In the genomic region with DNA sequence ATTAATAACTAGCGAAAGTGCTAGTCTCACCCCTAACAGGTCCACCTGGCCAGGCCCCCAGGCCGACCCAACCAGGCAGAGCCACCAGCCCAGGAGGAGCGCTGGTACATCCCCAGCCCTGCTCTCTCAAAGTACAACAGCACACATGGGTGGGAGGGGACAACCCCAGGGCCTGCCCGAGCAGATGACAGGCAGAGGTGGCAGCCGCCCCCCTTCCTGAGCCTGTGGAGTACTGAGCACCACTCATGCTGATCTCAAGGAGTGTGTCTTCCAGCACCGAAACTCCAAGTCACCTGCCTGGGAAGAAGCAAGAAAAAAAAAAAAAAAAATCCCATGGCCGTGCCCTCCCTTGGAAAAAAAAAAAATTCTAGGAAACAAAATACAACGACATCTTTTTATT, we compare ENCODE assay signal across 10 cellular contexts.
DNase-seq lines count a peak whose midpoint lies in the region; ATAC-seq lines count a peak whose summit lies in the region.
"Had no signal": no experiment of that assay in that cellular context is flagged by ENCODE, and none has a peak within 500 bp of the region (broad histone marks: within the 10 kb centered on the region; RNA-seq: fewer than 3 reads in every experiment).

No MANE protein-coding gene starts in this region.

- no peak overlapping the region for H3K4me3 ChIP-seq in GM23248
- H3K4me3 ChIP-seq: cardiac muscle cell had no signal

- peak; percentile 63 to 68 for DNase-seq in activated CD4-positive, alpha-beta T cell treated with anti-CD3 and anti-CD28 coated beads, Interleukin-2, amount 50 U/mL, for 48 hours
- DNase-seq in activated CD4-positive, alpha-beta T cell treated with anti-CD3 and anti-CD28 coated beads for 1 hour = no peak
- DNase-seq in NCI-H128 (lab: John Stamatoyannopoulos, UW; ENCODE audit: unreplicated experiment) (peak; percentile 24), GM23248 (no peak), hippocampal formation (lab: John Stamatoyannopoulos, UW) (no peak)
- peak; percentile 6 for DNase-seq in stimulated activated CD8-positive, alpha-beta memory T cell treated with anti-CD3 and anti-CD28 coated beads, Interleukin-7, amount 100 ng/mL, for 24 hours (ENCODE audit: low read depth)

- H3K4me2 ChIP-seq in GM23248 (ENCODE audit: unreplicated experiment) = no peak overlapping the region

- H3K4me1 ChIP-seq in GM23248 (ENCODE audit: insufficient read depth) = no peaks in the 10 kb centered on the region

- H3K9me3 ChIP-seq in GM23248 (ENCODE audit: low read depth) = no peaks in the 10 kb centered on the region

- H4K20me1 ChIP-seq in GM23248 (ENCODE audit: insufficient read depth) = no peaks in the 10 kb centered on the region

- no peaks in the 10 kb centered on the region for H3K79me2 ChIP-seq in GM23248 (ENCODE audit: insufficient read depth)

- H3K27ac ChIP-seq in GM23248 = no peak overlapping the region
- H3K27ac ChIP-seq: cardiac muscle cell had no signal

- H3F3A ChIP-seq in GM23248 (ENCODE audit: insufficient read depth) = 0 out of 2 replicates have a peak, but pooled peaks cover 4% of the 10 kb centered on the region

- H3K9me2 ChIP-seq in GM23248 (ENCODE audit: insufficient read depth) = no peaks in the 10 kb centered on the region

- in situ Hi-C loops in GM23248 (cut with MboI) = no loop called here

- peak; percentile 9 for ATAC-seq in esophagus mucosa
- ATAC-seq in HG02840 (IDR thresholded peaks at IDR 0.05; ENCODE audit: low FRiP score, unreplicated experiment) = no peak
- ATAC-seq: HCT116 had no signal

- H2AFZ ChIP-seq in GM23248 = no peak overlapping the region

- no peaks in the 10 kb centered on the region for H3K36me3 ChIP-seq in GM23248 (ENCODE audit: low read depth)
- H3K36me3 ChIP-seq: cardiac muscle cell had no signal

- no peak overlapping the region for H3K9ac ChIP-seq in GM23248

- 53 to 55% methylated on average over 8 of the region's 8 CpGs for WGBS in GM23248 (ENCODE audit: low coverage in 1 of 2, low lambda C conversion rate in 2 of 2, missing lambda C conversion rate in 2 of 2), 2 experiments

- peaks cover 29% of the 10 kb centered on the region for H3K27me3 ChIP-seq in GM23248 (replicated peaks; ENCODE audit: insufficient read depth)
- H3K27me3 ChIP-seq: cardiac muscle cell had no signal

Comparison
In these comparisons a context has a peak if more than half of its experiments do, and no peak if none do; other contexts are left out.
1. DNase-seq: peak in activated CD4-positive, alpha-beta T cell treated with anti-CD3 and anti-CD28 coated beads, Interleukin-2, amount 50 U/mL, for 48 hours (2 of 2), NCI-H128 (single experiment) and stimulated activated CD8-positive, alpha-beta memory T cell treated with anti-CD3 and anti-CD28 coated beads, Interleukin-7, amount 100 ng/mL, for 24 hours (single experiment); none in activated CD4-positive, alpha-beta T cell treated with anti-CD3 and anti-CD28 coated beads for 1 hour (single experiment), GM23248 (single experiment) and hippocampal formation (0 of 2).